ENCODE assay signal across 9 cellular contexts in genomic region chr5:10626473-10627013, GRCh38.
DNase-seq lines count a peak whose midpoint lies in the region; ATAC-seq and TF ChIP-seq lines count a peak whose summit lies in the region.
"Had no signal": no experiment of that assay in that cellular context is flagged by ENCODE, and none has a peak within 500 bp of the region (broad histone marks: within the 10 kb centered on the region; RNA-seq: fewer than 3 reads in every experiment).

No MANE protein-coding gene starts in this region.

- DNase-seq in NCI-H748 (lab: John Stamatoyannopoulos, UW; ENCODE audit: unreplicated experiment) (peak; percentile 54), NCI-H748 treated with DMSO at 0.1 percent for 48 hours (lab: John Stamatoyannopoulos, UW) (no peak), NB4 (ENCODE audit: low read depth) (peak; percentile 92), LoVo (ENCODE audit: low spot score) (no peak), NCI-H2171 treated with DMSO at 0.1 percent for 48 hours (lab: John Stamatoyannopoulos, UW) (no peak)
- no peak for DNase-seq in effector memory CD8-positive, alpha-beta T cell
- no peak for DNase-seq in stimulated activated effector memory CD8-positive, alpha-beta T cell treated with anti-CD3 and anti-CD28 coated beads, Interleukin-12 subunit alpha, Interleukin-12 subunit beta, amount 100 ng/mL, for 72 hours (ENCODE audit: low spot score in 2 of 2)
- DNase-seq: effector CD4-positive, alpha-beta T cell had no signal

- no peak for ATAC-seq in effector memory CD8-positive, alpha-beta T cell (replicated peaks)
- ATAC-seq in stimulated activated effector memory CD8-positive, alpha-beta T cell treated with anti-CD3 and anti-CD28 coated beads, Interleukin-12 subunit alpha, Interleukin-12 subunit beta, amount 100 ng/mL, for 72 hours, result no peak
- ATAC-seq in GM18873 (IDR thresholded peaks at IDR 0.05; ENCODE audit: low FRiP score, unreplicated experiment), result no peak

- no peak overlapping the region for H3K27ac Mint-ChIP-seq in effector memory CD8-positive, alpha-beta T cell
- H3K27ac Mint-ChIP-seq in stimulated activated effector memory CD8-positive, alpha-beta T cell treated with anti-CD3 and anti-CD28 coated beads, Interleukin-12 subunit alpha, Interleukin-12 subunit beta, amount 100 ng/mL, for 72 hours, result no peak overlapping the region

- H3K4me1 Mint-ChIP-seq in effector memory CD8-positive, alpha-beta T cell (ENCODE audit: low read depth in 2 of 2), result peaks cover 15 to 19% of the 10 kb centered on the region in 2 donors
- peaks cover 43% of the 10 kb centered on the region for H3K4me1 Mint-ChIP-seq in stimulated activated effector memory CD8-positive, alpha-beta T cell treated with anti-CD3 and anti-CD28 coated beads, Interleukin-12 subunit alpha, Interleukin-12 subunit beta, amount 100 ng/mL, for 72 hours

- no peaks in the 10 kb centered on the region for H3K36me3 Mint-ChIP-seq in effector memory CD8-positive, alpha-beta T cell (ENCODE audit: insufficient read depth)
- H3K36me3 Mint-ChIP-seq in stimulated activated effector memory CD8-positive, alpha-beta T cell treated with anti-CD3 and anti-CD28 coated beads, Interleukin-12 subunit alpha, Interleukin-12 subunit beta, amount 100 ng/mL, for 72 hours, result peaks cover 10% of the 10 kb centered on the region

- no peak overlapping the region for H3K4me3 ChIP-seq in NB4 (ENCODE audit: low read depth, low read length)

- H3K9me3 Mint-ChIP-seq in effector memory CD8-positive, alpha-beta T cell, result no peaks in the 10 kb centered on the region
- peaks cover 5% of the 10 kb centered on the region for H3K9me3 Mint-ChIP-seq in stimulated activated effector memory CD8-positive, alpha-beta T cell treated with anti-CD3 and anti-CD28 coated beads, Interleukin-12 subunit alpha, Interleukin-12 subunit beta, amount 100 ng/mL, for 72 hours

- peaks cover 10 to 28% of the 10 kb centered on the region in 2 donors for H3K27me3 Mint-ChIP-seq in effector memory CD8-positive, alpha-beta T cell

- no peak for TF ChIP-seq POLR2A in NB4 (IDR thresholded peaks at IDR 0.05; ENCODE audit: extremely low read depth, insufficient read length)

- TF ChIP-seq CTCF in NB4 (IDR thresholded peaks at IDR 0.05; ENCODE audit: low read depth, low read length), result no peak

- peak overlapping the region; percentile 84 for H3K4me3 Mint-ChIP-seq in effector memory CD8-positive, alpha-beta T cell
- H3K4me3 Mint-ChIP-seq in stimulated activated effector memory CD8-positive, alpha-beta T cell treated with anti-CD3 and anti-CD28 coated beads, Interleukin-12 subunit alpha, Interleukin-12 subunit beta, amount 100 ng/mL, for 72 hours, result peak overlapping the region; percentile 72

Comparison
In these comparisons a context has a peak if more than half of its experiments do, and no peak if none do; other contexts are left out.
1. DNase-seq: peak in NCI-H748 (single experiment) and NB4 (single experiment); none in NCI-H748 treated with DMSO at 0.1 percent for 48 hours (single experiment), effector memory CD8-positive, alpha-beta T cell (0 of 3), stimulated activated effector memory CD8-positive, alpha-beta T cell treated with anti-CD3 and anti-CD28 coated beads, Interleukin-12 subunit alpha, Interleukin-12 subunit beta, amount 100 ng/mL, for 72 hours (0 of 2), LoVo (single experiment) and NCI-H2171 treated with DMSO at 0.1 percent for 48 hours (single experiment).